18 cellular contexts compared by ENCODE assay signal in the genomic region with DNA sequence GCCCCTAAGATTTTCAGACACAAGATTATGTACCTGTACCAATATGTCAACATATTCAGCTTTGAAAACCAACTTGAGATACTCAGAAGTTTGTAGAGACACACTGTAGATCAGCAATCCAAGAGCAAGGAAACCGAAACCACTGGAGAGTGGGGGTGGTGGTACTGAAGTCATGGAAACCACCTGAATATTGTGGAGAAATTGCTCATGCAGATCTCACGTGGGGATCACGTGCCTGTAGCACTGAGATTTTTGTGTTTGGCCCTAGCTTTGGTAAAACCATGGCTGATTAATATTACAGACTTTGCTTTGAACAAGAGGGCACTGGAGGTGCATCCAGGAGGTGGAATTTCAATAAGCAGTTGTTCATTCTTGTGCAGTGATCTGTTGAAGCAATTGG. TPM values are rescaled to one million over a fixed set of nuclear protein-coding genes. Genes with fewer than 3 reads are reported as not detected.
DNase-seq lines count a peak whose midpoint lies in the region; ATAC-seq lines count a peak whose summit lies in the region.
"Had no signal": no experiment of that assay in that cellular context is flagged by ENCODE, and none has a peak within 500 bp of the region (broad histone marks: within the 10 kb centered on the region; RNA-seq: fewer than 3 reads in every experiment).

No MANE protein-coding gene starts in this region.

- H3K4me1 Mint-ChIP-seq in stimulated activated memory B cell treated with anti-CD40 and anti-IgM and Interleukin-4, amounts not matched to agents 10 μg/mL and 1 μg/mL and 100 μg/mL, for 72 hours = no peaks in the 10 kb centered on the region

- no peak overlapping the region for H3K4me3 Mint-ChIP-seq in stimulated activated memory B cell treated with anti-CD40 and anti-IgM and Interleukin-4, amounts not matched to agents 10 μg/mL and 1 μg/mL and 100 μg/mL, for 72 hours
- H3K4me3 Mint-ChIP-seq: IgD-negative memory B cell had no signal

- H3K27me3 Mint-ChIP-seq in stimulated activated memory B cell treated with anti-CD40 and anti-IgM and Interleukin-4, amounts not matched to agents 10 μg/mL and 1 μg/mL and 100 μg/mL, for 72 hours = no peaks in the 10 kb centered on the region
- H3K27me3 Mint-ChIP-seq: IgD-negative memory B cell had no signal

- no peak overlapping the region for H3K27ac Mint-ChIP-seq in stimulated activated memory B cell treated with anti-CD40 and anti-IgM and Interleukin-4, amounts not matched to agents 10 μg/mL and 1 μg/mL and 100 μg/mL, for 72 hours
- H3K27ac Mint-ChIP-seq: IgD-negative memory B cell had no signal

- H3K36me3 Mint-ChIP-seq in stimulated activated memory B cell treated with anti-CD40 and anti-IgM and Interleukin-4, amounts not matched to agents 10 μg/mL and 1 μg/mL and 100 μg/mL, for 72 hours = no peaks in the 10 kb centered on the region
- H3K36me3 Mint-ChIP-seq: IgD-negative memory B cell had no signal

- ATAC-seq in stimulated activated memory B cell treated with anti-CD40 and anti-IgM and Interleukin-4, amounts not matched to agents 10 μg/mL and 1 μg/mL and 100 μg/mL, for 72 hours = no peak
- ATAC-seq: A549 had no signal

- DNase-seq in A172 (ENCODE audit: low spot score) (peak; percentile 9), HT1080 (ENCODE audit: low read depth) (peak; percentile 27), globus pallidus (ENCODE audit: low spot score) (peak; percentile 3), medulla oblongata (ENCODE audit: extremely low spot score) (peak; percentile 13), GM03348 (ENCODE audit: low spot score) (no peak), epidermal melanocyte (ENCODE audit: insufficient read length, low spot score) (no peak)
- no peak for DNase-seq in stimulated activated CD4-positive, alpha-beta T cell treated with anti-CD3 and anti-CD28 coated beads, Interleukin-2, amount 100 ng/mL, for 48 hours
- DNase-seq: C1 segment of cervical spinal cord, NCI-H187 treated with DMSO at 0.1 percent for 48 hours, NCI-H2171, NCI-H446 treated with DMSO at 0.1 percent for 48 hours, NCI-H748 treated with DMSO at 0.1 percent for 48 hours, SJCRH30 had no signal

- H3K9me3 Mint-ChIP-seq in stimulated activated memory B cell treated with anti-CD40 and anti-IgM and Interleukin-4, amounts not matched to agents 10 μg/mL and 1 μg/mL and 100 μg/mL, for 72 hours = peaks cover 6% of the 10 kb centered on the region

RNA-seq across cellular contexts. Expression of gene GBA3, which starts 47.2 kb away (rescaled TPM):
- not detected in 2 replicates for total RNA-seq in A172 (2014; rRNA removed; shearing (Covaris generic))
- total RNA-seq in HT1080 (2014; rRNA removed; shearing (Covaris generic)) = not detected in 2 replicates
- polyA plus RNA-seq in HT1080 (2015; cell fraction: cytosol; rRNA removed) = not detected in 2 replicates
- polyA plus RNA-seq in HT1080 (2015; cell fraction: nucleus; rRNA removed) = not detected in 2 replicates
- total RNA-seq: HT-29, LHCN-M2, SJCRH30 had no signal
- polyA plus RNA-seq: A549, IgD-negative memory B cell had no signal

Comparison
In these comparisons a context has a peak if more than half of its experiments do, and no peak if none do; other contexts are left out.
1. DNase-seq: peak in A172 (single experiment), HT1080 (single experiment), globus pallidus (single experiment) and medulla oblongata (single experiment); none in GM03348 (single experiment), epidermal melanocyte (single experiment) and stimulated activated CD4-positive, alpha-beta T cell treated with anti-CD3 and anti-CD28 coated beads, Interleukin-2, amount 100 ng/mL, for 48 hours (0 of 2).